In genomic region chr12:15796493-15797141, GRCh38 we compare ENCODE assay signal across 22 cellular contexts. TPM values are rescaled to one million over a fixed set of nuclear protein-coding genes. Genes with fewer than 3 reads are reported as not detected.
DNase-seq lines count a peak whose midpoint lies in the region; TF ChIP-seq lines count a peak whose summit lies in the region.
"Had no signal": no experiment of that assay in that cellular context is flagged by ENCODE, and none has a peak within 500 bp of the region (broad histone marks: within the 10 kb centered on the region; RNA-seq: fewer than 3 reads in every experiment).

No MANE protein-coding gene starts in this region.

- TF ChIP-seq CTCF in VCaP (conservative IDR thresholded peaks at IDR 0.05) = no peak

- DNase-seq in AG08396 (ENCODE audit: low spot score) (peak; percentile 26), HT-29 (ENCODE audit: low spot score) (peak; percentile 32), kidney tubule cell (ENCODE audit: low spot score) (peak; percentile 86), RPMI8226 (no peak), DMS153 treated with DMSO at 0.1 percent for 48 hours (lab: John Stamatoyannopoulos, UW; ENCODE audit: unreplicated experiment) (no peak), mesenteric fat pad (ENCODE audit: low spot score) (no peak), SIG-M5 treated with dmso at 0.1 percent for 504 hours (lab: John Stamatoyannopoulos, UW; ENCODE audit: unreplicated experiment) (no peak)
- DNase-seq: activated CD4-positive, CD25-positive, alpha-beta regulatory T cell; activated CD8-positive, alpha-beta memory T cell treated with anti-CD3 and anti-CD28 coated beads, Interleukin-2, amount 50 U/mL, for 48 hours; activated naive CD4-positive, alpha-beta T cell; cortex of kidney; hypothalamus; left colon; NCI-H2081; NCI-H524 treated with DMSO at 0.1 percent for 48 hours; OCI-M1; T-cell; upper lobe of left lung had no signal

- H3K27ac ChIP-seq in VCaP = peak overlapping the region; percentile 48; the same call in 1 of the 2 replicates
- H3K27ac ChIP-seq: ascending aorta, HL-60, skin epidermis, upper lobe of left lung had no signal

RNA-seq across cellular contexts. Expression of gene EPS8, which starts 7.4 kb away (rescaled TPM):
- total RNA-seq in HT-29 (2014; rRNA removed; shearing (Covaris generic)) = 169 and 189 TPM in 2 replicates
- 299 TPM for total RNA-seq in mesenteric fat pad

Comparison
In these comparisons a context has a peak if more than half of its experiments do, and no peak if none do; other contexts are left out.
1. DNase-seq: peak in AG08396 (single experiment), HT-29 (single experiment) and kidney tubule cell (single experiment); none in RPMI8226 (single experiment), DMS153 treated with DMSO at 0.1 percent for 48 hours (single experiment), mesenteric fat pad (single experiment) and SIG-M5 treated with dmso at 0.1 percent for 504 hours (single experiment).